In the genomic region with DNA sequence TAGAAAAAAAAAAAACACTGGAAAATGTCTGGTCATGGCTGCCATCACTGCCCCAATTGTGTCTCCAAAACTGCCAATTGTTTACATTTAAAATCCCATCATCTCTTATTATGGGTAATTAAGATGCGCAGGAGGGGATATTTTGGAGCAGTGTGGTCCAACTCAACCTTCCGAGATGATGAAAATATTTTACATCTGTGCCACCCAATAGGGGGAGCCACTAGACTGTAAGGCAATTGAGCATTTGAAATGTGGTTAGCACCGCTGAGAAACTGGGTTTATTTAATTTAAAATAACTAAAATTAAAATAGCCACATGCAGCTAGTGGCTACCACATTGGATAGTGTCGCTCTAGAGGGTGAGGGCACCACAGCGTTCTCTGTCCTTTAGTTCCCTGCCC, we compare ENCODE assay signal across 1 cellular context.
TF ChIP-seq lines count a peak whose summit lies in the region.

No MANE protein-coding gene starts in this region.

TF ChIP-seq in HCT116, 20 proteins besides CTCF, POLR2A, EP300 and RAD21 (continued from another document):
- TF ChIP-seq CBX3 (IDR thresholded peaks at IDR 0.05; ENCODE audit: low read depth) (no peak), SRF (IDR thresholded peaks at IDR 0.05; ENCODE audit: low read depth) (no peak), SP1 (IDR thresholded peaks at IDR 0.05; ENCODE audit: low read depth) (no peak), CEBPB (IDR thresholded peaks at IDR 0.05; ENCODE audit: low read depth) (no peak), EZH2 (IDR thresholded peaks at IDR 0.05) (no peak)
- TF ChIP-seq, protein P1, sequence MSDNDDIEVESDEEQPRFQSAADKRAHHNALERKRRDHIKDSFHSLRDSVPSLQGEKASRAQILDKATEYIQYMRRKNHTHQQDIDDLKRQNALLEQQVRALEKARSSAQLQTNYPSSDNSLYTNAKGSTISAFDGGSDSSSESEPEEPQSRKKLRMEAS (IDR thresholded peaks at IDR 0.05): no peak
TF ChIP-seq in HCT116: peak in this region for 0.
